ENCODE assay signal across 1 cellular context in genomic region chr19:2273356-2274184, GRCh38.
TF ChIP-seq lines count a peak whose summit lies in the region.

No MANE protein-coding gene starts in this region.

TF ChIP-seq in HEK293, 187 proteins besides CTCF, POLR2A, EP300 and RAD21 (continued from another document):
- TF ChIP-seq, protein P1, sequence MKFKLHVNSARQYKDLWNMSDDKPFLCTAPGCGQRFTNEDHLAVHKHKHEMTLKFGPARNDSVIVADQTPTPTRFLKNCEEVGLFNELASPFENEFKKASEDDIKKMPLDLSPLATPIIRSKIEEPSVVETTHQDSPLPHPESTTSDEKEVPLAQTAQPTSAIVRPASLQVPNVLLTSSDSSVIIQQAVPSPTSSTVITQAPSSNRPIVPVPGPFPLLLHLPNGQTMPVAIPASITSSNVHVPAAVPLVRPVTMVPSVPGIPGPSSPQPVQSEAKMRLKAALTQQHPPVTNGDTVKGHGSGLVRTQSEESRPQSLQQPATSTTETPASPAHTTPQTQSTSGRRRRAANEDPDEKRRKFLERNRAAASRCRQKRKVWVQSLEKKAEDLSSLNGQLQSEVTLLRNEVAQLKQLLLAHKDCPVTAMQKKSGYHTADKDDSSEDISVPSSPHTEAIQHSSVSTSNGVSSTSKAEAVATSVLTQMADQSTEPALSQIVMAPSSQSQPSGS (tag by site-specific recombination; IDR thresholded peaks at IDR 0.05; ENCODE audit: low read depth): no peak
- no peak for TF ChIP-seq ZNF555 (tag by site-specific recombination; conservative IDR thresholded peaks at IDR 0.05)
- peak; percentile 41; the same call in 1 of the 2 replicates for TF ChIP-seq ZFHX2 (tag by site-specific recombination; conservative IDR thresholded peaks at IDR 0.05)
- TF ChIP-seq ZNF645 (tag by site-specific recombination; IDR thresholded peaks at IDR 0.05): no peak
- no peak for TF ChIP-seq ZNF747 (tag by site-specific recombination; IDR thresholded peaks at IDR 0.05)
- peak; percentile 68 for TF ChIP-seq ZIC2 (tag by site-specific recombination; IDR thresholded peaks at IDR 0.05)
- TF ChIP-seq HOXC10 (CRISPR knock-in tag; IDR thresholded peaks at IDR 0.05): no peak
- TF ChIP-seq, protein P2, sequence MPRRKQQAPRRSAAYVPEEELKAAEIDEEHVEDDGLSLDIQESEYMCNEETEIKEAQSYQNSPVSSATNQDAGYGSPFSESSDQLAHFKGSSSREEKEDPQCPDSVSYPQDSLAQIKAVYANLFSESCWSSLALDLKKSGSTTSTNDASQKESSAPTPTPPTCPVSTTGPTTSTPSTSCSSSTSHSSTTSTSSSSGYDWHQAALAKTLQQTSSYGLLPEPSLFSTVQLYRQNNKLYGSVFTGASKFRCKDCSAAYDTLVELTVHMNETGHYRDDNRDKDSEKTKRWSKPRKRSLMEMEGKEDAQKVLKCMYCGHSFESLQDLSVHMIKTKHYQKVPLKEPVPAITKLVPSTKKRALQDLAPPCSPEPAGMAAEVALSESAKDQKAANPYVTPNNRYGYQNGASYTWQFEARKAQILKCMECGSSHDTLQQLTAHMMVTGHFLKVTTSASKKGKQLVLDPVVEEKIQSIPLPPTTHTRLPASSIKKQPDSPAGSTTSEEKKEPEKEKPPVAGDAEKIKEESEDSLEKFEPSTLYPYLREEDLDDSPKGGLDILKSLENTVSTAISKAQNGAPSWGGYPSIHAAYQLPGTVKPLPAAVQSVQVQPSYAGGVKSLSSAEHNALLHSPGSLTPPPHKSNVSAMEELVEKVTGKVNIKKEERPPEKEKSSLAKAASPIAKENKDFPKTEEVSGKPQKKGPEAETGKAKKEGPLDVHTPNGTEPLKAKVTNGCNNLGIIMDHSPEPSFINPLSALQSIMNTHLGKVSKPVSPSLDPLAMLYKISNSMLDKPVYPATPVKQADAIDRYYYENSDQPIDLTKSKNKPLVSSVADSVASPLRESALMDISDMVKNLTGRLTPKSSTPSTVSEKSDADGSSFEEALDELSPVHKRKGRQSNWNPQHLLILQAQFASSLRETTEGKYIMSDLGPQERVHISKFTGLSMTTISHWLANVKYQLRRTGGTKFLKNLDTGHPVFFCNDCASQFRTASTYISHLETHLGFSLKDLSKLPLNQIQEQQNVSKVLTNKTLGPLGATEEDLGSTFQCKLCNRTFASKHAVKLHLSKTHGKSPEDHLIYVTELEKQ (tag by site-specific recombination; IDR thresholded peaks at IDR 0.05; ENCODE audit: borderline replicate concordance): no peak
- TF ChIP-seq, protein P3, sequence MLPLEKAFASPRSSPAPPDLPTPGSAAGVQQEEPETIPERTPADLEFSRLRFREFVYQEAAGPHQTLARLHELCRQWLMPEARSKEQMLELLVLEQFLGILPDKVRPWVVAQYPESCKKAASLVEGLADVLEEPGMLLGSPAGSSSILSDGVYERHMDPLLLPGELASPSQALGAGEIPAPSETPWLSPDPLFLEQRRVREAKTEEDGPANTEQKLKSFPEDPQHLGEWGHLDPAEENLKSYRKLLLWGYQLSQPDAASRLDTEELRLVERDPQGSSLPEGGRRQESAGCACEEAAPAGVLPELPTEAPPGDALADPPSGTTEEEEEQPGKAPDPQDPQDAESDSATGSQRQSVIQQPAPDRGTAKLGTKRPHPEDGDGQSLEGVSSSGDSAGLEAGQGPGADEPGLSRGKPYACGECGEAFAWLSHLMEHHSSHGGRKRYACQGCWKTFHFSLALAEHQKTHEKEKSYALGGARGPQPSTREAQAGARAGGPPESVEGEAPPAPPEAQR (tag by site-specific recombination; IDR thresholded peaks at IDR 0.05): no peak
- TF ChIP-seq, protein P4, sequence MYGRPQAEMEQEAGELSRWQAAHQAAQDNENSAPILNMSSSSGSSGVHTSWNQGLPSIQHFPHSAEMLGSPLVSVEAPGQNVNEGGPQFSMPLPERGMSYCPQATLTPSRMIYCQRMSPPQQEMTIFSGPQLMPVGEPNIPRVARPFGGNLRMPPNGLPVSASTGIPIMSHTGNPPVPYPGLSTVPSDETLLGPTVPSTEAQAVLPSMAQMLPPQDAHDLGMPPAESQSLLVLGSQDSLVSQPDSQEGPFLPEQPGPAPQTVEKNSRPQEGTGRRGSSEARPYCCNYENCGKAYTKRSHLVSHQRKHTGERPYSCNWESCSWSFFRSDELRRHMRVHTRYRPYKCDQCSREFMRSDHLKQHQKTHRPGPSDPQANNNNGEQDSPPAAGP (tag by site-specific recombination; IDR thresholded peaks at IDR 0.05): peak; percentile 73
- no peak for TF ChIP-seq YY2 (tag by site-specific recombination; IDR thresholded peaks at IDR 0.05)
- peak; percentile 74 for TF ChIP-seq ZXDB (tag by site-specific recombination; IDR thresholded peaks at IDR 0.05)
- peak; percentile 41; the same call in 1 of the 2 replicates for TF ChIP-seq OVOL3 (tag by site-specific recombination; IDR thresholded peaks at IDR 0.05)
- TF ChIP-seq HIC1 (tag by site-specific recombination; IDR thresholded peaks at IDR 0.05): peak; percentile 89
- TF ChIP-seq ZNF658 (tag by site-specific recombination; IDR thresholded peaks at IDR 0.05): no peak
- TF ChIP-seq ZBTB8A (tag by site-specific recombination; IDR thresholded peaks at IDR 0.05): no peak
- TF ChIP-seq SP7 (tag by site-specific recombination; IDR thresholded peaks at IDR 0.05): peak; percentile 86
- no peak for TF ChIP-seq ZNF362 (tag by site-specific recombination; IDR thresholded peaks at IDR 0.05)
- TF ChIP-seq ZFP69B (tag by site-specific recombination; IDR thresholded peaks at IDR 0.05): 0 out of 2 replicates have a peak, but pooled peaks have one; percentile 64
- TF ChIP-seq ZSCAN4 (tag by site-specific recombination; IDR thresholded peaks at IDR 0.05): no peak
- TF ChIP-seq YY1 (tag by site-specific recombination; IDR thresholded peaks at IDR 0.05): peak; percentile 68; the same call in 1 of the 2 replicates
- TF ChIP-seq ZSCAN23 (tag by site-specific recombination; IDR thresholded peaks at IDR 0.05): no peak
- TF ChIP-seq, protein P5, sequence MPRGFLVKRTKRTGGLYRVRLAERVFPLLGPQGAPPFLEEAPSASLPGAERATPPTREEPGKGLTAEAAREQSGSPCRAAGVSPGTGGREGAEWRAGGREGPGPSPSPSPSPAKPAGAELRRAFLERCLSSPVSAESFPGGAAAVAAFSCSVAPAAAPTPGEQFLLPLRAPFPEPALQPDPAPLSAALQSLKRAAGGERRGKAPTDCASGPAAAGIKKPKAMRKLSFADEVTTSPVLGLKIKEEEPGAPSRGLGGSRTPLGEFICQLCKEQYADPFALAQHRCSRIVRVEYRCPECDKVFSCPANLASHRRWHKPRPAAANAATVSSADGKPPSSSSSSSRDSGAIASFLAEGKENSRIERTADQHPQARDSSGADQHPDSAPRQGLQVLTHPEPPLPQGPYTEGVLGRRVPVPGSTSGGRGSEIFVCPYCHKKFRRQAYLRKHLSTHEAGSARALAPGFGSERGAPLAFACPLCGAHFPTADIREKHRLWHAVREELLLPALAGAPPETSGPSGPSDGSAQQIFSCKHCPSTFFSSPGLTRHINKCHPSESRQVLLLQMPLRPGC (tag by site-specific recombination; IDR thresholded peaks at IDR 0.05): peak; percentile 72; the same call in 1 of the 2 replicates
- TF ChIP-seq SETDB1 (IDR thresholded peaks at IDR 0.05; ENCODE audit: insufficient read length, low read length): no peak
- TF ChIP-seq ZNF785 (tag by site-specific recombination; IDR thresholded peaks at IDR 0.05): no peak; the same call in 1 of the 2 replicates
- TF ChIP-seq ZNF169 (tag by site-specific recombination; IDR thresholded peaks at IDR 0.05): no peak
- no peak for TF ChIP-seq ZNF704 (tag by site-specific recombination; IDR thresholded peaks at IDR 0.05)
- no peak for TF ChIP-seq ZNF571 (tag by site-specific recombination; IDR thresholded peaks at IDR 0.05)
- TF ChIP-seq ZNF701 (tag by site-specific recombination; IDR thresholded peaks at IDR 0.05): no peak
- no peak for TF ChIP-seq ZNF140 (tag by site-specific recombination; IDR thresholded peaks at IDR 0.05)
- TF ChIP-seq ZNF155 (tag by site-specific recombination; IDR thresholded peaks at IDR 0.05): no peak
- no peak for TF ChIP-seq ZNF670 (tag by site-specific recombination; IDR thresholded peaks at IDR 0.05; ENCODE audit: low read depth)
- TF ChIP-seq ZNF112 (tag by site-specific recombination; IDR thresholded peaks at IDR 0.05): no peak
- no peak for TF ChIP-seq ZBTB21 (tag by site-specific recombination; IDR thresholded peaks at IDR 0.05)
- no peak for TF ChIP-seq ZNF311 (tag by site-specific recombination; IDR thresholded peaks at IDR 0.05; ENCODE audit: borderline replicate concordance)
- no peak; the same call in 1 of the 2 replicates for TF ChIP-seq REPIN1 (tag by site-specific recombination; IDR thresholded peaks at IDR 0.05; ENCODE audit: low read depth)
- TF ChIP-seq ZNF830 (tag by site-specific recombination; IDR thresholded peaks at IDR 0.05; ENCODE audit: low read depth): no peak
- peak; percentile 92 for TF ChIP-seq ZBTB20 (tag by site-specific recombination; IDR thresholded peaks at IDR 0.05)
- peak; percentile 71 for TF ChIP-seq KLF16 (tag by site-specific recombination; IDR thresholded peaks at IDR 0.05)
- no peak for TF ChIP-seq ZNF18 (tag by site-specific recombination; IDR thresholded peaks at IDR 0.05)
- no peak for TF ChIP-seq ZNF48 (tag by site-specific recombination; IDR thresholded peaks at IDR 0.05)
- TF ChIP-seq ZNF560 (tag by site-specific recombination; IDR thresholded peaks at IDR 0.05; ENCODE audit: borderline replicate concordance): no peak
- no peak for TF ChIP-seq SALL2 (tag by site-specific recombination; IDR thresholded peaks at IDR 0.05; ENCODE audit: borderline replicate concordance)
